ENCODE assay signal across 19 cellular contexts in the genomic region with DNA sequence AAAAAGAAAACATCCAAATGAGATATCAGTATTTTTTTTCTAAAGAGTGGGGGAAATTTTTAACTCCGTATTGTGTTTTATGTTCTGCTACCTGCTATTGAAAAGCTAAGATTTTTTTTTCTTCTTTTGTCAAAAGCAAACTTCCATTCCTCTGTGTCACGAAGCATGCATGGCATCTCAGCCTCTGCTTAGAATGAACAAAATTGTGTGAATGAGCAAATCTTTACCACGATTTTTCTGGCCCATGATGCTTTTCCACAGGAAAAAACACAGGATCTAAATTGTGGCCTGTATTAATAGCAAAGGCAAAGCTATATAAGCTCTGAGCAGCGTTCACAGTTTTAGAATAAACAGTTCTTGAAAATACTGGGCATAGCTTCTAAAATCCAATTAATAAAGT.
DNase-seq lines count a peak whose midpoint lies in the region; ATAC-seq and TF ChIP-seq lines count a peak whose summit lies in the region.
"Had no signal": no experiment of that assay in that cellular context is flagged by ENCODE, and none has a peak within 500 bp of the region (broad histone marks: within the 10 kb centered on the region; RNA-seq: fewer than 3 reads in every experiment).

No MANE protein-coding gene starts in this region.

- H3K9me3 ChIP-seq in mesenchymal stem cell (ENCODE audit: control insufficient read depth, low read length) (no peaks in the 10 kb centered on the region), left lung (no peaks in the 10 kb centered on the region)
- H3K9me3 ChIP-seq: Caco-2, gastroesophageal sphincter, right lobe of liver had no signal

- no peak overlapping the region for H3K4ac ChIP-seq in mesenchymal stem cell (ENCODE audit: low read depth in 1 of 2, low read length in 2 of 2)

- H4K91ac ChIP-seq in mesenchymal stem cell (ENCODE audit: low read length): no peak overlapping the region

- no peak overlapping the region for H2AK5ac ChIP-seq in mesenchymal stem cell (ENCODE audit: low read length, severe bottlenecking)

- 30% methylated on average over 3 of the region's 4 CpGs for WGBS in mesenchymal stem cell

- H3K4me1 ChIP-seq in mesenchymal stem cell (ENCODE audit: control insufficient read depth, insufficient read depth, low read depth, low read length): peaks cover 3% of the 10 kb centered on the region
- no peaks in the 10 kb centered on the region for H3K4me1 ChIP-seq in left lung
- H3K4me1 ChIP-seq: right lobe of liver had no signal

- no peak overlapping the region for H3K23ac ChIP-seq in mesenchymal stem cell (ENCODE audit: low read length in 2 of 2)

- no peak overlapping the region for H3K4me3 ChIP-seq in AG10803 (ENCODE audit: low read length)
- H3K4me3 ChIP-seq in mesenchymal stem cell (ENCODE audit: insufficient read depth in 1 of 2, low read depth in 1 of 2, low read length in 2 of 2): no peak overlapping the region
- no peak overlapping the region for H3K4me3 ChIP-seq in left lung
- H3K4me3 ChIP-seq: gastroesophageal sphincter, right lobe of liver had no signal

- no peak overlapping the region for H3K4me2 ChIP-seq in mesenchymal stem cell (ENCODE audit: low read length, poor library complexity, severe bottlenecking)

- intact Hi-C loops in left lung (cut with DNase I) (no loop called here), left cardiac atrium (cut with DNase I) (no loop called here)

- H3K4me3 Mint-ChIP-seq in endothelial cell (ENCODE audit: unreplicated experiment): no peak overlapping the region
- H3K4me3 Mint-ChIP-seq: activated CD4-positive, alpha-beta T cell treated with anti-CD3 and anti-CD28 coated beads, Interleukin-2, amount 10 ng/mL, durations not matched to agents 24 days and 14 days; nephron progenitor cell had no signal

- H3K27ac Mint-ChIP-seq in endothelial cell (ENCODE audit: unreplicated experiment): no peak overlapping the region
- H3K27ac Mint-ChIP-seq: activated CD4-positive, alpha-beta T cell treated with anti-CD3 and anti-CD28 coated beads, Interleukin-2, amount 10 ng/mL, durations not matched to agents 24 days and 14 days had no signal

- no peak overlapping the region for H3K14ac ChIP-seq in mesenchymal stem cell (ENCODE audit: low read length in 2 of 2)

- H2BK12ac ChIP-seq in mesenchymal stem cell (ENCODE audit: low read length in 2 of 2): no peak overlapping the region

- H3K27ac ChIP-seq in mesenchymal stem cell (ENCODE audit: low read length, poor library complexity, severe bottlenecking) (peak overlapping the region; percentile 22), left lung (no peak overlapping the region)
- H3K27ac ChIP-seq: right lobe of liver had no signal

- H2BK120ac ChIP-seq in mesenchymal stem cell (ENCODE audit: low read depth, low read length): no peak overlapping the region

- H3K18ac ChIP-seq in mesenchymal stem cell (ENCODE audit: low read depth in 1 of 2, low read length in 2 of 2): no peak overlapping the region

- H3K36me3 Mint-ChIP-seq in endothelial cell (ENCODE audit: low read depth, unreplicated experiment): no peaks in the 10 kb centered on the region

- H2BK15ac ChIP-seq in mesenchymal stem cell (ENCODE audit: low read depth, poor library complexity, severe bottlenecking): no peak overlapping the region

- H3K4me1 Mint-ChIP-seq in endothelial cell (ENCODE audit: unreplicated experiment): no peaks in the 10 kb centered on the region
- H3K4me1 Mint-ChIP-seq: activated CD4-positive, alpha-beta T cell treated with anti-CD3 and anti-CD28 coated beads, Interleukin-2, amount 10 ng/mL, durations not matched to agents 24 days and 14 days had no signal

- no peak overlapping the region for H3K9ac ChIP-seq in mesenchymal stem cell (ENCODE audit: low read length)

- H2BK5ac ChIP-seq in mesenchymal stem cell (ENCODE audit: low read depth, low read length, poor library complexity, severe bottlenecking): no peak overlapping the region

- H3K27me3 ChIP-seq in mesenchymal stem cell (ENCODE audit: control insufficient read depth in 1 of 2, insufficient read depth in 1 of 2, low read length in 2 of 2) (no peaks in the 10 kb centered on the region), left lung (no peaks in the 10 kb centered on the region)
- H3K27me3 ChIP-seq: gastroesophageal sphincter, right lobe of liver had no signal

- no peaks in the 10 kb centered on the region for H3K9me3 Mint-ChIP-seq in endothelial cell (ENCODE audit: unreplicated experiment)
- H3K9me3 Mint-ChIP-seq: activated CD4-positive, alpha-beta T cell treated with anti-CD3 and anti-CD28 coated beads, Interleukin-2, amount 10 ng/mL, durations not matched to agents 24 days and 14 days had no signal

- ATAC-seq in left lung (no peak), left cardiac atrium (no peak)
- ATAC-seq: PC-3, right lobe of liver had no signal

- H2AFZ ChIP-seq in mesenchymal stem cell (ENCODE audit: low read depth, low read length): no peak overlapping the region

- no peaks in the 10 kb centered on the region for H3K27me3 Mint-ChIP-seq in endothelial cell (ENCODE audit: unreplicated experiment)
- H3K27me3 Mint-ChIP-seq: activated CD4-positive, alpha-beta T cell treated with anti-CD3 and anti-CD28 coated beads, Interleukin-2, amount 10 ng/mL, durations not matched to agents 24 days and 14 days had no signal

- DNase-seq in AG10803 (ENCODE audit: low read depth) (peak; percentile 63), NCI-H82 (lab: John Stamatoyannopoulos, UW) (peak; percentile 61), dedifferentiated amniotic fluid mesenchymal stem cell (ENCODE audit: extremely low spot score) (peak; percentile 22), mesenchymal stem cell (peak; percentile 27), foreskin melanocyte (no peak), left lung (no peak), endothelial cell (ENCODE audit: low spot score) (no peak), left cardiac atrium (no peak)
- DNase-seq: activated CD4-positive, alpha-beta T cell treated with anti-CD3 and anti-CD28 coated beads, Interleukin-2, amount 10 ng/mL, durations not matched to agents 24 days and 14 days; activated naive CD4-positive, alpha-beta T cell treated with anti-CD3 and anti-CD28 coated beads, Interleukin-2, amount 50 U/mL, for 16 hours; Caco-2; central memory CD4-positive, alpha-beta T cell; effector memory CD4-positive, alpha-beta T cell; NCI-H2029 treated with DMSO at 0.1 percent for 48 hours; nephron progenitor cell; PC-3; right lobe of liver; stimulated activated CD4-positive, alpha-beta T cell treated with anti-CD3 and anti-CD28 coated beads, Interleukin-1b, Interleukin-23, amount 100 ng/mL, for 48 hours had no signal

- no peak overlapping the region for H4K8ac ChIP-seq in mesenchymal stem cell (ENCODE audit: low read length)

- TF ChIP-seq CTCF in AG10803 (conservative IDR thresholded peaks at IDR 0.05; ENCODE audit: low read length) (no peak), left lung (IDR thresholded peaks at IDR 0.05) (no peak), endothelial cell (IDR thresholded peaks at IDR 0.05; ENCODE audit: unreplicated experiment) (no peak)

- H3K79me1 ChIP-seq in mesenchymal stem cell (replicated peaks; ENCODE audit: low read length, poor library complexity, severe bottlenecking): no peaks in the 10 kb centered on the region

- no peaks in the 10 kb centered on the region for H3K36me3 ChIP-seq in mesenchymal stem cell (ENCODE audit: control insufficient read depth in 1 of 2, insufficient read depth in 2 of 2, low read depth in 1 of 2, low read length in 2 of 2)
- H3K36me3 ChIP-seq in left lung: no peaks in the 10 kb centered on the region
- H3K36me3 ChIP-seq: gastroesophageal sphincter, right lobe of liver had no signal

Comparison
In these comparisons a context has a peak if more than half of its experiments do, and no peak if none do; other contexts are left out.
1. DNase-seq: peak in AG10803 (single experiment), NCI-H82 (single experiment), dedifferentiated amniotic fluid mesenchymal stem cell (single experiment) and mesenchymal stem cell (single experiment); none in foreskin melanocyte (single experiment), left lung (0 of 2), endothelial cell (single experiment) and left cardiac atrium (single experiment).